ENCODE assay signal across 16 cellular contexts in genomic region chr5:168198359-168198758, GRCh38.
DNase-seq lines count a peak whose midpoint lies in the region; ATAC-seq, FAIRE-seq and TF ChIP-seq lines count a peak whose summit lies in the region.
"Had no signal": no experiment of that assay in that cellular context is flagged by ENCODE, and none has a peak within 500 bp of the region (broad histone marks: within the 10 kb centered on the region; RNA-seq: fewer than 3 reads in every experiment).

No MANE protein-coding gene starts in this region.

- peak; percentile 42 for ATAC-seq in HG02870 (IDR thresholded peaks at IDR 0.05; ENCODE audit: unreplicated experiment)
- ATAC-seq in HG03097 (IDR thresholded peaks at IDR 0.05; ENCODE audit: low FRiP score, unreplicated experiment), result no peak
- ATAC-seq: K562 had no signal

- peak; percentile 5 for FAIRE-seq in GM12892 (lab: Jason Lieb, UNC)
- FAIRE-seq: H1, K562 had no signal

- TF ChIP-seq POLR2A in GM12892 (IDR thresholded peaks at IDR 0.05; ENCODE audit: low read depth, low read length), result no peak

- DNase-seq in GM12892 (ENCODE audit: insufficient read length) (no peak), RKO (ENCODE audit: low spot score) (peak; percentile 20), HT-29 (ENCODE audit: low spot score) (no peak), epidermal melanocyte (ENCODE audit: insufficient read length, low spot score) (no peak)
- DNase-seq in central memory CD4-positive, alpha-beta T cell, result no peak
- DNase-seq: ACHN; C1 segment of cervical spinal cord; Calu3; CD4-positive, alpha-beta T cell; DMS 273 treated with DMSO at 0.1 percent for 48 hours; HFFc6; Karpas-422 had no signal
